In genomic region chr2:239034561-239035341, GRCh38 we compare ENCODE assay signal across 7 cellular contexts.
"Had no signal": no experiment of that assay in that cellular context is flagged by ENCODE, and none has a peak within 500 bp of the region (broad histone marks: within the 10 kb centered on the region; RNA-seq: fewer than 3 reads in every experiment).

No MANE protein-coding gene starts in this region.

- H3K27me3 ChIP-seq: esophagus muscularis mucosa had no signal

- H3K36me3 ChIP-seq: esophagus muscularis mucosa, suprapubic skin, transverse colon, WERI-Rb-1 had no signal

- H3K4me3 ChIP-seq: esophagus muscularis mucosa, lung, skin epidermis, suprapubic skin, transverse colon had no signal

- DNase-seq: amniotic stem cell had no signal

- H3K27ac ChIP-seq: esophagus muscularis mucosa, skin epidermis, suprapubic skin, transverse colon, WERI-Rb-1 had no signal

- H3K9me3 ChIP-seq: esophagus muscularis mucosa, suprapubic skin, transverse colon had no signal
